ENCODE assay signal across 2 cellular contexts in the genomic region with DNA sequence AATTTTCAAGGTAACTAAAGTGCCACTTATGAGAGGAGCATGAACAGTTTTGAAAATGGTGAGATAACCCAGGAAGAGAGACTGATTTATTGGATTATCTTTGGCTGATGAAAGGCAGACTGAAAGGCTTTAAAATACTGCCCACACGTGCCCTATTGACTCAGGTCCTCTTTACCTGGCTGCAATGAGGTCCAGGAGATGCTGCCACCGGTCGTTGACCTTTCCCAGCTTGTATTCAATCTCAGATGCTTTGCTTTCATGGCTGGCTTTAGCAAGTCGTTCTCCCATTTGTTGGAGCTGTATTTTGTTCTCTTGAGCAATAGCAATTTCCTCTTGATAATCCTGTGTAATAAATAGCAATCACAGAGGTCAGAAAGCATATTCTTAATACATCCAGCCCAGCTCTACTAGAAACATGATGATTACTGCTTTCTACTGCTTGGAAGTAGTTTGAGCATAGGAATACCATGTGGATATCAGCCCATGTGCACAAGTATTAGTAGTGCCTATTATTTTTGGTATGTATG.
A peak's percentile ranks its signal among the peaks of the same experiment; 100 is the strongest.
TF ChIP-seq lines count a peak whose summit lies in the region.

No MANE protein-coding gene starts in this region.

TF ChIP-seq in liver, 16 proteins besides CTCF, POLR2A, EP300 and RAD21:
- peak; percentile 18 for TF ChIP-seq MAX (IDR thresholded peaks at IDR 0.05)
- TF ChIP-seq GABPA (IDR thresholded peaks at IDR 0.05 in 1 of 2, conservative IDR thresholded peaks at IDR 0.05 in 1 of 2): no peak
- peak; percentile 37 to 46 for TF ChIP-seq HNF4A (conservative IDR thresholded peaks at IDR 0.05)
- peak; percentile 42 for TF ChIP-seq YY1 (IDR thresholded peaks at IDR 0.05)
- TF ChIP-seq, protein P1, sequence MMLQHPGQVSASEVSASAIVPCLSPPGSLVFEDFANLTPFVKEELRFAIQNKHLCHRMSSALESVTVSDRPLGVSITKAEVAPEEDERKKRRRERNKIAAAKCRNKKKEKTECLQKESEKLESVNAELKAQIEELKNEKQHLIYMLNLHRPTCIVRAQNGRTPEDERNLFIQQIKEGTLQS (IDR thresholded peaks at IDR 0.05): no peak
- no peak for TF ChIP-seq JUND (IDR thresholded peaks at IDR 0.05)
- TF ChIP-seq HNF4G (IDR thresholded peaks at IDR 0.05): no peak
- TF ChIP-seq, protein P2, sequence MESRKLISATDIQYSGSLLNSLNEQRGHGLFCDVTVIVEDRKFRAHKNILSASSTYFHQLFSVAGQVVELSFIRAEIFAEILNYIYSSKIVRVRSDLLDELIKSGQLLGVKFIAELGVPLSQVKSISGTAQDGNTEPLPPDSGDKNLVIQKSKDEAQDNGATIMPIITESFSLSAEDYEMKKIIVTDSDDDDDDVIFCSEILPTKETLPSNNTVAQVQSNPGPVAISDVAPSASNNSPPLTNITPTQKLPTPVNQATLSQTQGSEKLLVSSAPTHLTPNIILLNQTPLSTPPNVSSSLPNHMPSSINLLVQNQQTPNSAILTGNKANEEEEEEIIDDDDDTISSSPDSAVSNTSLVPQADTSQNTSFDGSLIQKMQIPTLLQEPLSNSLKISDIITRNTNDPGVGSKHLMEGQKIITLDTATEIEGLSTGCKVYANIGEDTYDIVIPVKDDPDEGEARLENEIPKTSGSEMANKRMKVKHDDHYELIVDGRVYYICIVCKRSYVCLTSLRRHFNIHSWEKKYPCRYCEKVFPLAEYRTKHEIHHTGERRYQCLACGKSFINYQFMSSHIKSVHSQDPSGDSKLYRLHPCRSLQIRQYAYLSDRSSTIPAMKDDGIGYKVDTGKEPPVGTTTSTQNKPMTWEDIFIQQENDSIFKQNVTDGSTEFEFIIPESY (IDR thresholded peaks at IDR 0.05): no peak
- no peak for TF ChIP-seq SP1 (IDR thresholded peaks at IDR 0.05)
- TF ChIP-seq FOXA2 (IDR thresholded peaks at IDR 0.05): peak; percentile 57
- TF ChIP-seq RXRA (IDR thresholded peaks at IDR 0.05): peak; percentile 91 to 94
- no peak for TF ChIP-seq REST (IDR thresholded peaks at IDR 0.05)
- TF ChIP-seq TAF1 (conservative IDR thresholded peaks at IDR 0.05): no peak
- no peak for TF ChIP-seq NR2F2 (IDR thresholded peaks at IDR 0.05)
- TF ChIP-seq FOXA1 (IDR thresholded peaks at IDR 0.05): peak; percentile 53
- TF ChIP-seq EGR1 (IDR thresholded peaks at IDR 0.05; ENCODE audit: low read depth in 2 of 2): no peak

TF ChIP-seq in HepG2, 621 proteins besides CTCF, POLR2A, EP300 and RAD21:
- TF ChIP-seq THAP8 (CRISPR knock-in tag; IDR thresholded peaks at IDR 0.05; ENCODE audit: borderline replicate concordance) (no peak), ZNF280B (CRISPR knock-in tag; IDR thresholded peaks at IDR 0.05; ENCODE audit: borderline replicate concordance) (no peak), SNAI1 (CRISPR knock-in tag; IDR thresholded peaks at IDR 0.05; ENCODE audit: borderline replicate concordance) (no peak), ZNF652 (CRISPR knock-in tag; IDR thresholded peaks at IDR 0.05; ENCODE audit: borderline replicate concordance, low read depth) (no peak), ZNF678 (CRISPR knock-in tag; IDR thresholded peaks at IDR 0.05) (no peak), NR1H2 (CRISPR knock-in tag; IDR thresholded peaks at IDR 0.05; ENCODE audit: borderline replicate concordance, low read depth) (no peak), YEATS4 (CRISPR knock-in tag; IDR thresholded peaks at IDR 0.05; ENCODE audit: borderline replicate concordance) (no peak), ZFP36L1 (CRISPR knock-in tag; IDR thresholded peaks at IDR 0.05) (no peak), ONECUT2 (CRISPR knock-in tag; IDR thresholded peaks at IDR 0.05) (no peak), FOSL2 (CRISPR knock-in tag; IDR thresholded peaks at IDR 0.05) (no peak), ZMAT5 (CRISPR knock-in tag; IDR thresholded peaks at IDR 0.05; ENCODE audit: borderline replicate concordance, low read depth) (no peak), MBD4 (IDR thresholded peaks at IDR 0.05; ENCODE audit: borderline replicate concordance, low read length) (no peak), MAF1 (CRISPR knock-in tag; IDR thresholded peaks at IDR 0.05; ENCODE audit: borderline replicate concordance) (no peak), ZNF484 (CRISPR knock-in tag; IDR thresholded peaks at IDR 0.05; ENCODE audit: borderline replicate concordance, low read depth) (no peak), NFYB (CRISPR knock-in tag; IDR thresholded peaks at IDR 0.05) (no peak)
